Comparison of ENCODE assay signal across 1 cellular context in the genomic region with DNA sequence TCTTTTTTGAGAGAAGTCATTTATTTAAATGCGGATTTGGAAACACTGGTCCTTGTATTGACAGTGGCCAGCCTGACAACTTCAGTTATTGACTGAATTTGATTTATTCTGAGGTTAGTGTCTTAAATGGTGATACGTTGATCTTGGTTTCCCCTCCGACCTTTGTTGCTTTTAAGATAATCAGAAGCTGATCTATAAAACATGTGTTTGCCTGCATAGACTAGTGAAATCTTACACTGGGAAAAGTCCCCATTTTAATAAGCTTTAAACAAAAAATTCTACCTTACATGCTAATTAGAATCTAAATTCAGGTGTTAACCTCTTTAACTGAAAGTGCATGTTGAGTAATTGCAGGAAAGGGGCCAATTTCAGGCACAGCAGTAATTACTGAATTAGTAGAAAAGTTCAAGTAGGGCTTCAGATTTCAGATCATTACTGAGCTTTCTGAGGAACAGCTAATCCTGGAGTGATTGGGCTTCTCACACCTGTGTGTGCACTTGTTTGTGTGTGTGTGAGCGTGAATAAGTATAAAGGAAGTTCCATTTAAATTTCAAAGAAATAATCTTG.
A peak's percentile ranks its signal among the peaks of the same experiment; 100 is the strongest.
TF ChIP-seq lines count a peak whose summit lies in the region.

No MANE protein-coding gene starts in this region.

TF ChIP-seq in GM12878, 131 proteins besides CTCF, POLR2A, EP300 and RAD21 (continued from another document):
- TF ChIP-seq, protein P1, sequence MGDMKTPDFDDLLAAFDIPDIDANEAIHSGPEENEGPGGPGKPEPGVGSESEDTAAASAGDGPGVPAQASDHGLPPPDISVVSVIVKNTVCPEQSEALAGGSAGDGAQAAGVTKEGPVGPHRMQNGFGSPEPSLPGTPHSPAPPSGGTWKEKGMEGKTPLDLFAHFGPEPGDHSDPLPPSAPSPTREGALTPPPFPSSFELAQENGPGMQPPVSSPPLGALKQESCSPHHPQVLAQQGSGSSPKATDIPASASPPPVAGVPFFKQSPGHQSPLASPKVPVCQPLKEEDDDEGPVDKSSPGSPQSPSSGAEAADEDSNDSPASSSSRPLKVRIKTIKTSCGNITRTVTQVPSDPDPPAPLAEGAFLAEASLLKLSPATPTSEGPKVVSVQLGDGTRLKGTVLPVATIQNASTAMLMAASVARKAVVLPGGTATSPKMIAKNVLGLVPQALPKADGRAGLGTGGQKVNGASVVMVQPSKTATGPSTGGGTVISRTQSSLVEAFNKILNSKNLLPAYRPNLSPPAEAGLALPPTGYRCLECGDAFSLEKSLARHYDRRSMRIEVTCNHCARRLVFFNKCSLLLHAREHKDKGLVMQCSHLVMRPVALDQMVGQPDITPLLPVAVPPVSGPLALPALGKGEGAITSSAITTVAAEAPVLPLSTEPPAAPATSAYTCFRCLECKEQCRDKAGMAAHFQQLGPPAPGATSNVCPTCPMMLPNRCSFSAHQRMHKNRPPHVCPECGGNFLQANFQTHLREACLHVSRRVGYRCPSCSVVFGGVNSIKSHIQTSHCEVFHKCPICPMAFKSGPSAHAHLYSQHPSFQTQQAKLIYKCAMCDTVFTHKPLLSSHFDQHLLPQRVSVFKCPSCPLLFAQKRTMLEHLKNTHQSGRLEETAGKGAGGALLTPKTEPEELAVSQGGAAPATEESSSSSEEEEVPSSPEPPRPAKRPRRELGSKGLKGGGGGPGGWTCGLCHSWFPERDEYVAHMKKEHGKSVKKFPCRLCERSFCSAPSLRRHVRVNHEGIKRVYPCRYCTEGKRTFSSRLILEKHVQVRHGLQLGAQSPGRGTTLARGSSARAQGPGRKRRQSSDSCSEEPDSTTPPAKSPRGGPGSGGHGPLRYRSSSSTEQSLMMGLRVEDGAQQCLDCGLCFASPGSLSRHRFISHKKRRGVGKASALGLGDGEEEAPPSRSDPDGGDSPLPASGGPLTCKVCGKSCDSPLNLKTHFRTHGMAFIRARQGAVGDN (IDR thresholded peaks at IDR 0.05), result no peak
- no peak for TF ChIP-seq ZNF622 (IDR thresholded peaks at IDR 0.05)
- TF ChIP-seq ETV6 (conservative IDR thresholded peaks at IDR 0.05 in 1 of 2, IDR thresholded peaks at IDR 0.05 in 1 of 2; ENCODE audit: borderline replicate concordance in 1 of 2, low read depth in 1 of 2), result peak in 1 of 2 experiments; percentile 14; a peak in 1 of 4 replicates
- TF ChIP-seq SIN3A (IDR thresholded peaks at IDR 0.05; ENCODE audit: low read depth, low read length), result no peak
- no peak for TF ChIP-seq KLF5 (IDR thresholded peaks at IDR 0.05; ENCODE audit: partially characterized antibody)
- TF ChIP-seq, protein P2, sequence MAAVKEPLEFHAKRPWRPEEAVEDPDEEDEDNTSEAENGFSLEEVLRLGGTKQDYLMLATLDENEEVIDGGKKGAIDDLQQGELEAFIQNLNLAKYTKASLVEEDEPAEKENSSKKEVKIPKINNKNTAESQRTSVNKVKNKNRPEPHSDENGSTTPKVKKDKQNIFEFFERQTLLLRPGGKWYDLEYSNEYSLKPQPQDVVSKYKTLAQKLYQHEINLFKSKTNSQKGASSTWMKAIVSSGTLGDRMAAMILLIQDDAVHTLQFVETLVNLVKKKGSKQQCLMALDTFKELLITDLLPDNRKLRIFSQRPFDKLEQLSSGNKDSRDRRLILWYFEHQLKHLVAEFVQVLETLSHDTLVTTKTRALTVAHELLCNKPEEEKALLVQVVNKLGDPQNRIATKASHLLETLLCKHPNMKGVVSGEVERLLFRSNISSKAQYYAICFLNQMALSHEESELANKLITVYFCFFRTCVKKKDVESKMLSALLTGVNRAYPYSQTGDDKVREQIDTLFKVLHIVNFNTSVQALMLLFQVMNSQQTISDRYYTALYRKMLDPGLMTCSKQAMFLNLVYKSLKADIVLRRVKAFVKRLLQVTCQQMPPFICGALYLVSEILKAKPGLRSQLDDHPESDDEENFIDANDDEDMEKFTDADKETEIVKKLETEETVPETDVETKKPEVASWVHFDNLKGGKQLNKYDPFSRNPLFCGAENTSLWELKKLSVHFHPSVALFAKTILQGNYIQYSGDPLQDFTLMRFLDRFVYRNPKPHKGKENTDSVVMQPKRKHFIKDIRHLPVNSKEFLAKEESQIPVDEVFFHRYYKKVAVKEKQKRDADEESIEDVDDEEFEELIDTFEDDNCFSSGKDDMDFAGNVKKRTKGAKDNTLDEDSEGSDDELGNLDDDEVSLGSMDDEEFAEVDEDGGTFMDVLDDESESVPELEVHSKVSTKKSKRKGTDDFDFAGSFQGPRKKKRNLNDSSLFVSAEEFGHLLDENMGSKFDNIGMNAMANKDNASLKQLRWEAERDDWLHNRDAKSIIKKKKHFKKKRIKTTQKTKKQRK (IDR thresholded peaks at IDR 0.05; ENCODE audit: low read depth, low read length), result no peak
- no peak for TF ChIP-seq CHD1 (IDR thresholded peaks at IDR 0.05; ENCODE audit: low read depth, low read length)
- no peak for TF ChIP-seq ZBED1 (IDR thresholded peaks at IDR 0.05; ENCODE audit: borderline replicate concordance)
- TF ChIP-seq TCF12 (IDR thresholded peaks at IDR 0.05; ENCODE audit: low read depth, low read length), result no peak
- TF ChIP-seq NFIC (IDR thresholded peaks at IDR 0.05; ENCODE audit: low read depth, low read length), result peak; percentile 78
- TF ChIP-seq PAX8 (IDR thresholded peaks at IDR 0.05), result no peak
- no peak for TF ChIP-seq FOXK2 (IDR thresholded peaks at IDR 0.05)
- TF ChIP-seq NFXL1 (IDR thresholded peaks at IDR 0.05; ENCODE audit: borderline replicate concordance), result no peak
- TF ChIP-seq, protein P3, sequence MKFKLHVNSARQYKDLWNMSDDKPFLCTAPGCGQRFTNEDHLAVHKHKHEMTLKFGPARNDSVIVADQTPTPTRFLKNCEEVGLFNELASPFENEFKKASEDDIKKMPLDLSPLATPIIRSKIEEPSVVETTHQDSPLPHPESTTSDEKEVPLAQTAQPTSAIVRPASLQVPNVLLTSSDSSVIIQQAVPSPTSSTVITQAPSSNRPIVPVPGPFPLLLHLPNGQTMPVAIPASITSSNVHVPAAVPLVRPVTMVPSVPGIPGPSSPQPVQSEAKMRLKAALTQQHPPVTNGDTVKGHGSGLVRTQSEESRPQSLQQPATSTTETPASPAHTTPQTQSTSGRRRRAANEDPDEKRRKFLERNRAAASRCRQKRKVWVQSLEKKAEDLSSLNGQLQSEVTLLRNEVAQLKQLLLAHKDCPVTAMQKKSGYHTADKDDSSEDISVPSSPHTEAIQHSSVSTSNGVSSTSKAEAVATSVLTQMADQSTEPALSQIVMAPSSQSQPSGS (IDR thresholded peaks at IDR 0.05; ENCODE audit: low read length), result peak; percentile 70; the same call in 1 of the 2 replicates
- TF ChIP-seq, protein P4, sequence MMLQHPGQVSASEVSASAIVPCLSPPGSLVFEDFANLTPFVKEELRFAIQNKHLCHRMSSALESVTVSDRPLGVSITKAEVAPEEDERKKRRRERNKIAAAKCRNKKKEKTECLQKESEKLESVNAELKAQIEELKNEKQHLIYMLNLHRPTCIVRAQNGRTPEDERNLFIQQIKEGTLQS (IDR thresholded peaks at IDR 0.05; ENCODE audit: borderline replicate concordance, extremely low read depth, low read depth, low read length), result no peak
- TF ChIP-seq MEF2A (IDR thresholded peaks at IDR 0.05; ENCODE audit: insufficient read depth, low read depth, low read length), result peak; percentile 80; the same call in 1 of the 2 replicates
- no peak for TF ChIP-seq SRF (IDR thresholded peaks at IDR 0.05; ENCODE audit: low read depth in 2 of 2, low read length in 2 of 2)
- TF ChIP-seq CHD2 (IDR thresholded peaks at IDR 0.05; ENCODE audit: borderline replicate concordance, low read depth, low read length), result no peak
- TF ChIP-seq, protein P5, sequence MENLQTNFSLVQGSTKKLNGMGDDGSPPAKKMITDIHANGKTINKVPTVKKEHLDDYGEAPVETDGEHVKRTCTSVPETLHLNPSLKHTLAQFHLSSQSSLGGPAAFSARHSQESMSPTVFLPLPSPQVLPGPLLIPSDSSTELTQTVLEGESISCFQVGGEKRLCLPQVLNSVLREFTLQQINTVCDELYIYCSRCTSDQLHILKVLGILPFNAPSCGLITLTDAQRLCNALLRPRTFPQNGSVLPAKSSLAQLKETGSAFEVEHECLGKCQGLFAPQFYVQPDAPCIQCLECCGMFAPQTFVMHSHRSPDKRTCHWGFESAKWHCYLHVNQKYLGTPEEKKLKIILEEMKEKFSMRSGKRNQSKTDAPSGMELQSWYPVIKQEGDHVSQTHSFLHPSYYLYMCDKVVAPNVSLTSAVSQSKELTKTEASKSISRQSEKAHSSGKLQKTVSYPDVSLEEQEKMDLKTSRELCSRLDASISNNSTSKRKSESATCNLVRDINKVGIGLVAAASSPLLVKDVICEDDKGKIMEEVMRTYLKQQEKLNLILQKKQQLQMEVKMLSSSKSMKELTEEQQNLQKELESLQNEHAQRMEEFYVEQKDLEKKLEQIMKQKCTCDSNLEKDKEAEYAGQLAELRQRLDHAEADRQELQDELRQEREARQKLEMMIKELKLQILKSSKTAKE (IDR thresholded peaks at IDR 0.05; ENCODE audit: low read depth, poor library complexity, severe bottlenecking), result no peak
- TF ChIP-seq NR2C2 (IDR thresholded peaks at IDR 0.05; ENCODE audit: borderline replicate concordance, control insufficient read depth, insufficient read length, low read depth), result no peak
